18 cellular contexts compared by ENCODE assay signal in the genomic region with DNA sequence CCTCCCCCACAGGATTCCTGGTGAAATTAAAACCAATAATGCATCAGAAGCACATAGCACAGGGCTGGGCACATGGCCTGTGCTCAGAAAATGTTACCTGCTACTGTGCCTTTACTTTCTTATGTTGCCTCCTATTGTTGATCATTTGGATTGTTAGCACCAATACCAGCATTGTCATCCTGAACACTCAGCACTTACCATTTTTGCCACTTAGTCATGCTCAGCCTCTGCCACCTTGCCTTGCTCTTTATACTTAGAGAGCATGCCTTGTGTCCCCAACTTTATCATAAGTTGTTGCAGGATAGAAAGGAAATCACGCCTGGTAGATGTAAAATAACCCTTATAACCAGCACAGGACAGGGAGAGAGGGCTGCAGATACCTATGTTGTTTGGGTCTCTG.
DNase-seq lines count a peak whose midpoint lies in the region; ATAC-seq, FAIRE-seq and TF ChIP-seq lines count a peak whose summit lies in the region.
"Had no signal": no experiment of that assay in that cellular context is flagged by ENCODE, and none has a peak within 500 bp of the region (broad histone marks: within the 10 kb centered on the region; RNA-seq: fewer than 3 reads in every experiment).

No MANE protein-coding gene starts in this region.

- H3K27ac ChIP-seq in DND-41 (ENCODE audit: low read length) = peak overlapping the region; percentile 48
- H3K27ac ChIP-seq in GM23338 (ENCODE audit: low read depth) = no peak overlapping the region
- no peak overlapping the region for H3K27ac ChIP-seq in endothelial cell of umbilical vein (ENCODE audit: insufficient read depth, low read depth, low read length)
- H3K27ac ChIP-seq: A549 had no signal

- H3K4me3 Mint-ChIP-seq in GM23338 = no peak overlapping the region
- no peak overlapping the region for H3K4me3 Mint-ChIP-seq in activated T-cell treated with anti-CD3 and anti-CD28 coated beads, Interleukin-2, amount 50 U/mL, for 4 hours
- H3K4me3 Mint-ChIP-seq: CD4-positive, alpha-beta memory T cell; H9 had no signal

- H3K4me1 ChIP-seq in DND-41 (ENCODE audit: insufficient read depth, low read length) = peaks cover 21% of the 10 kb centered on the region
- peaks cover 16% of the 10 kb centered on the region for H3K4me1 ChIP-seq in GM23338 (ENCODE audit: insufficient read depth)
- H3K4me1 ChIP-seq in endothelial cell of umbilical vein (ENCODE audit: control insufficient read depth, extremely low read depth, insufficient read depth, low read length) = no peaks in the 10 kb centered on the region
- H3K4me1 ChIP-seq: A549 had no signal

- no peaks in the 10 kb centered on the region for H3K36me3 Mint-ChIP-seq in GM23338 (ENCODE audit: low read depth)
- H3K36me3 Mint-ChIP-seq in activated T-cell treated with anti-CD3 and anti-CD28 coated beads, Interleukin-2, amount 50 U/mL, for 4 hours (ENCODE audit: insufficient read depth) = no peaks in the 10 kb centered on the region
- H3K36me3 Mint-ChIP-seq: CD4-positive, alpha-beta memory T cell had no signal

- H3K9me2 ChIP-seq in GM23338 (ENCODE audit: insufficient read depth) = peaks cover under 1% of the 10 kb centered on the region

- intact Hi-C loops in endothelial cell of umbilical vein (cut with micrococcal nuclease) = no loop called here

- no peak for TF ChIP-seq POLR2A in endothelial cell of umbilical vein (IDR thresholded peaks at IDR 0.05; ENCODE audit: low read depth, low read length)

- CTCF ChIA-PET in endothelial cell of umbilical vein (lab: Charles Lee) = no interaction called here

- H3K9ac ChIP-seq in DND-41 (ENCODE audit: low read depth, low read length) = no peak overlapping the region
- no peak overlapping the region for H3K9ac ChIP-seq in endothelial cell of umbilical vein (replicated peaks; ENCODE audit: extremely low read depth, insufficient read depth, low read length)

- H2AFZ ChIP-seq in DND-41 (ENCODE audit: low read depth, low read length) (peak overlapping the region; percentile 18; the same call in 1 of the 2 replicates), GM23338 (0 out of 2 replicates have a peak overlapping the region, but pooled peaks have one; percentile 38), endothelial cell of umbilical vein (ENCODE audit: low read depth, low read length) (no peak overlapping the region)

- H3K27me3 ChIP-seq in DND-41 (ENCODE audit: insufficient read depth, low read length, poor library complexity) (no peaks in the 10 kb centered on the region), GM23338 (ENCODE audit: insufficient read depth) (no peaks in the 10 kb centered on the region), endothelial cell of umbilical vein (ENCODE audit: control insufficient read depth in 2 of 2, insufficient read depth in 2 of 2, low read length in 2 of 2) (peaks cover 4 to 9% of the 10 kb centered on the region in 2 experiments)

- ATAC-seq in DND-41 (ENCODE audit: insufficient read depth, low read depth) (peak; percentile 32; the same call in 2 of the 3 replicates), GM23338 (no peak)
- no peak for ATAC-seq in activated T-cell treated with anti-CD3 and anti-CD28 coated beads, Interleukin-2, amount 50 U/mL, for 4 hours
- ATAC-seq: A549, HCT116 had no signal

- H3K9me3 ChIP-seq in DND-41 (ENCODE audit: insufficient read depth, low read length, severe bottlenecking) (no peaks in the 10 kb centered on the region), endothelial cell of umbilical vein (replicated peaks; ENCODE audit: control insufficient read depth, insufficient read depth, low read length) (no peaks in the 10 kb centered on the region)
- H3K9me3 ChIP-seq: A549 had no signal

- TF ChIP-seq CTCF in DND-41 (IDR thresholded peaks at IDR 0.05; ENCODE audit: borderline replicate concordance, extremely low read depth, low read length, poor library complexity, severe bottlenecking) (no peak), GM23338 (conservative IDR thresholded peaks at IDR 0.05; ENCODE audit: low read depth in 2 of 2) (no peak), endothelial cell of umbilical vein (IDR thresholded peaks at IDR 0.05; ENCODE audit: extremely low read depth in 1 of 2, insufficient read depth in 1 of 2, low read depth in 1 of 2, low read length in 2 of 2) (no peak), GM13977 (IDR thresholded peaks at IDR 0.05; ENCODE audit: extremely low read depth, insufficient read depth, missing control alignments) (no peak)

- no peak overlapping the region for H3K27ac Mint-ChIP-seq in GM23338
- H3K27ac Mint-ChIP-seq: CD4-positive, alpha-beta memory T cell had no signal

- no peak overlapping the region for H3K4me3 ChIP-seq in DND-41 (ENCODE audit: low read depth in 1 of 2, low read length in 2 of 2)
- no peak overlapping the region for H3K4me3 ChIP-seq in GM23338
- no peak overlapping the region for H3K4me3 ChIP-seq in endothelial cell of umbilical vein (replicated peaks in 1 of 3; ENCODE audit: insufficient read depth in 1 of 3, low read depth in 1 of 3, low read length in 3 of 3)
- H3K4me3 ChIP-seq: A549 had no signal

- no peak overlapping the region for H3K4me2 ChIP-seq in DND-41 (ENCODE audit: insufficient read depth, low read length)
- no peak overlapping the region for H3K4me2 ChIP-seq in GM23338
- no peak overlapping the region for H3K4me2 ChIP-seq in endothelial cell of umbilical vein (ENCODE audit: insufficient read depth, low read length)
- H3K4me2 ChIP-seq: A549 had no signal

- in situ Hi-C loops in GM13977 (cut with MboI; ENCODE audit: low pct_unique_long_range_greater_than_20kb, low sequenced_read_pairs, unreplicated experiment) (loop anchor here (25.0 kb wide), 2 partner anchors 427 to 673 kb away; no protein-coding TSS in a partner anchor), ACHN (cut with HindIII; ENCODE audit: low pct_ligation_motif_present, low pct_unique_long_range_greater_than_20kb, low sequenced_read_pairs) (no loop called here)

- H3K9me3 Mint-ChIP-seq in GM23338 = peaks cover 10% of the 10 kb centered on the region; the same call in 2 of the 3 replicates
- no peaks in the 10 kb centered on the region for H3K9me3 Mint-ChIP-seq in activated T-cell treated with anti-CD3 and anti-CD28 coated beads, Interleukin-2, amount 50 U/mL, for 4 hours
- H3K9me3 Mint-ChIP-seq: CD4-positive, alpha-beta memory T cell; H9 had no signal

- no peak for DNase-seq in DND-41
- no peak for DNase-seq in GM23338 (ENCODE audit: low spot score)
- DNase-seq in endothelial cell of umbilical vein (ENCODE audit: low read depth, low spot score) = no peak
- DNase-seq in GM13977 (ENCODE audit: low spot score) = no peak
- no peak for DNase-seq in ACHN
- no peak for DNase-seq in activated T-cell treated with anti-CD3 and anti-CD28 coated beads, Interleukin-2, amount 50 U/mL, for 4 hours
- DNase-seq: 8988T; C1 segment of cervical spinal cord; Calu3; CD4-positive, alpha-beta memory T cell; COR-L47; DMS53; DMS79 treated with DMSO at 0.1 percent for 48 hours; H9 had no signal

- BruUV-seq in endothelial cell of umbilical vein (replicated peaks; lab: Mats Ljungman, UMichigan) = no TSS peak

- H3K36me3 ChIP-seq in DND-41 (ENCODE audit: insufficient read depth, low read length) (no peaks in the 10 kb centered on the region), GM23338 (ENCODE audit: insufficient read depth) (no peaks in the 10 kb centered on the region), endothelial cell of umbilical vein (ENCODE audit: control insufficient read depth in 2 of 2, extremely low read depth in 1 of 2, insufficient read depth in 2 of 2, low read length in 2 of 2) (no peaks in the 10 kb centered on the region)

- dilution Hi-C loops in endothelial cell of umbilical vein (cut with MboI; ENCODE audit: extremely low pct_ligation_motif_present, low sequenced_read_pairs) = no loop called here

- H4K20me1 ChIP-seq in DND-41 (ENCODE audit: insufficient read depth, low read length) = no peaks in the 10 kb centered on the region
- no peaks in the 10 kb centered on the region for H4K20me1 ChIP-seq in GM23338 (replicated peaks; ENCODE audit: insufficient read depth)
- no peaks in the 10 kb centered on the region for H4K20me1 ChIP-seq in endothelial cell of umbilical vein (replicated peaks; ENCODE audit: control insufficient read depth, extremely low read depth, insufficient read depth, low read length)

- peak; percentile 15 for FAIRE-seq in endothelial cell of umbilical vein (lab: Jason Lieb, UNC)
- FAIRE-seq: A549, G401.6, GM12892 had no signal

- H3K79me2 ChIP-seq in DND-41 (ENCODE audit: insufficient read depth, low read length) = no peaks in the 10 kb centered on the region
- H3K79me2 ChIP-seq in GM23338 (replicated peaks; ENCODE audit: insufficient read depth) = no peaks in the 10 kb centered on the region
- H3K79me2 ChIP-seq in endothelial cell of umbilical vein (ENCODE audit: control insufficient read depth, insufficient read depth, low read length) = no peaks in the 10 kb centered on the region

- no peaks in the 10 kb centered on the region for H3F3A ChIP-seq in GM23338 (replicated peaks; ENCODE audit: low read depth)

- POLR2A ChIA-PET in endothelial cell of umbilical vein (lab: Charles Lee) = no interaction called here

- peaks cover 7% of the 10 kb centered on the region for H3K27me3 Mint-ChIP-seq in GM23338 (ENCODE audit: insufficient read depth, low read depth, poor library complexity)
- peaks cover 14% of the 10 kb centered on the region for H3K27me3 Mint-ChIP-seq in activated T-cell treated with anti-CD3 and anti-CD28 coated beads, Interleukin-2, amount 50 U/mL, for 4 hours (ENCODE audit: low read depth)

- peaks cover 34% of the 10 kb centered on the region for H3K4me1 Mint-ChIP-seq in GM23338
- no peaks in the 10 kb centered on the region for H3K4me1 Mint-ChIP-seq in activated T-cell treated with anti-CD3 and anti-CD28 coated beads, Interleukin-2, amount 50 U/mL, for 4 hours (ENCODE audit: low read depth)

- no peaks in the 10 kb centered on the region for H3K9me1 ChIP-seq in endothelial cell of umbilical vein (replicated peaks; ENCODE audit: control insufficient read depth, extremely low read depth, insufficient read depth, low read length)

TF ChIP-seq in GM23338, 12 proteins besides CTCF, POLR2A, EP300 and RAD21 (continues in another document):
- TF ChIP-seq NANOG (IDR thresholded peaks at IDR 0.05; ENCODE audit: borderline replicate concordance) = no peak

TF ChIP-seq in endothelial cell of umbilical vein, 7 proteins besides CTCF, POLR2A, EP300 and RAD21:
- TF ChIP-seq FOS (IDR thresholded peaks at IDR 0.05; ENCODE audit: borderline replicate concordance, insufficient read depth, low read length) = no peak
- TF ChIP-seq POLR2AphosphoS5 (IDR thresholded peaks at IDR 0.05; ENCODE audit: insufficient read depth, low read depth, low read length) = no peak
- TF ChIP-seq, protein P1, sequence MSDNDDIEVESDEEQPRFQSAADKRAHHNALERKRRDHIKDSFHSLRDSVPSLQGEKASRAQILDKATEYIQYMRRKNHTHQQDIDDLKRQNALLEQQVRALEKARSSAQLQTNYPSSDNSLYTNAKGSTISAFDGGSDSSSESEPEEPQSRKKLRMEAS (IDR thresholded peaks at IDR 0.05; ENCODE audit: insufficient read depth, insufficient read length) = no peak
- TF ChIP-seq GATA2 (IDR thresholded peaks at IDR 0.05; ENCODE audit: insufficient read depth, insufficient read length, low read depth, low read length) = no peak
